In genomic region chr12:93085383-93086287, GRCh38 we compare ENCODE assay signal across 16 cellular contexts.
"Had no signal": no experiment of that assay in that cellular context is flagged by ENCODE, and none has a peak within 500 bp of the region (broad histone marks: within the 10 kb centered on the region; RNA-seq: fewer than 3 reads in every experiment).

No MANE protein-coding gene starts in this region.

- ATAC-seq: activated CD8-positive, alpha-beta T cell treated with anti-CD3 and anti-CD28 coated beads for 36 hours; body of pancreas; left lung had no signal

- H3K4me1 ChIP-seq: left lung, stomach had no signal

- H3K4me3 ChIP-seq: body of pancreas, coronary artery, left lung, stomach had no signal

- H3K4me3 Mint-ChIP-seq: activated CD4-positive, alpha-beta T cell treated with anti-CD3 and anti-CD28 coated beads, Interleukin-2, amount 10 ng/mL, durations not matched to agents 24 days and 14 days; activated CD8-positive, alpha-beta T cell treated with anti-CD3 and anti-CD28 coated beads for 36 hours; activated naive CD4-positive, alpha-beta T cell treated with anti-CD3 and anti-CD28 coated beads for 36 hours; nephron; T-helper 1 cell treated with Interleukin-12 subunit alpha and Interleukin-12 subunit beta and Interleukin-4 antibody, amounts not matched to agents 30 μg/mL and 1 μg/mL, for 36 hours; type B pancreatic cell had no signal

- H3K27me3 Mint-ChIP-seq: activated CD4-positive, alpha-beta T cell treated with anti-CD3 and anti-CD28 coated beads, Interleukin-2, amount 10 ng/mL, durations not matched to agents 24 days and 14 days; activated CD8-positive, alpha-beta T cell treated with anti-CD3 and anti-CD28 coated beads for 36 hours; type B pancreatic cell had no signal

- H3K27ac ChIP-seq: body of pancreas, coronary artery, left lung, stomach had no signal

- DNase-seq: activated CD4-positive, alpha-beta T cell treated with anti-CD3 and anti-CD28 coated beads, Interleukin-2, amount 10 ng/mL, durations not matched to agents 24 days and 14 days; activated CD8-positive, alpha-beta T cell treated with anti-CD3 and anti-CD28 coated beads for 36 hours; activated naive CD4-positive, alpha-beta T cell treated with anti-CD3 and anti-CD28 coated beads for 36 hours; activated T-cell treated with anti-CD3 and anti-CD28 coated beads, Interleukin-2, amount 50 U/mL, for 1 hour; body of pancreas; central memory CD4-positive, alpha-beta T cell; kidney; left lung; nucleus accumbens; posterior cingulate gyrus; stimulated activated CD4-positive, alpha-beta T cell treated with anti-CD3 and anti-CD28 coated beads, Interleukin-2, amount 100 ng/mL, for 24 hours; stomach had no signal

- H3K27me3 ChIP-seq: body of pancreas, left lung, stomach had no signal

- H3K4me1 Mint-ChIP-seq: nephron had no signal

- H3K27ac Mint-ChIP-seq: activated CD4-positive, alpha-beta T cell treated with anti-CD3 and anti-CD28 coated beads, Interleukin-2, amount 10 ng/mL, durations not matched to agents 24 days and 14 days; activated CD8-positive, alpha-beta T cell treated with anti-CD3 and anti-CD28 coated beads for 36 hours; activated naive CD4-positive, alpha-beta T cell treated with anti-CD3 and anti-CD28 coated beads for 36 hours; nephron; T-helper 1 cell treated with Interleukin-12 subunit alpha and Interleukin-12 subunit beta and Interleukin-4 antibody, amounts not matched to agents 30 μg/mL and 1 μg/mL, for 36 hours; type B pancreatic cell had no signal

- H3K9me3 ChIP-seq: body of pancreas had no signal

- H3K36me3 ChIP-seq: left lung, stomach had no signal
